18 cellular contexts compared by ENCODE assay signal in the genomic region with DNA sequence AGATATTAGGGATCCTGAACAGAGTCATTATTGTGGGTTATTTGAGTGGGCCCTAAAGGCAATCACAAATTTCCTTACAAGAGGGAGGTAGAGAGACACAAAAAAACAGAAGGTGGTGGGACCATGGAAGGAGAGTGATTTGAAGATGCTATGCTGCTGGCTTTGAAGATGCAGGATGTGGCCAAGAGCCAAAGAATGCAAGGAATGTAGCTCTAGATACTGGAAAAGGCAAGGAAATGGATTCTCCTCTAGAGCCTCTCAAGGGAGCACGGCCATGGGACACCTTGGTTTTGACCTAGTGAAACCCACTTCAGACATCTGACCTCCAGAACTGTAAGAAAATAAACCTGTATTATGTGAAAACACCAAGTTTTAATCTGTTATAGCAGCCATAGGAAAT.
A peak's percentile ranks its signal among the peaks of the same experiment; 100 is the strongest.
DNase-seq lines count a peak whose midpoint lies in the region; ATAC-seq and TF ChIP-seq lines count a peak whose summit lies in the region.
"Had no signal": no experiment of that assay in that cellular context is flagged by ENCODE, and none has a peak within 500 bp of the region (broad histone marks: within the 10 kb centered on the region; RNA-seq: fewer than 3 reads in every experiment).

No MANE protein-coding gene starts in this region.

- ATAC-seq in GM21360 (IDR thresholded peaks at IDR 0.05; ENCODE audit: unreplicated experiment) (no peak), GM21717 (IDR thresholded peaks at IDR 0.05; ENCODE audit: unreplicated experiment) (no peak), HG03521 (IDR thresholded peaks at IDR 0.05; ENCODE audit: unreplicated experiment) (no peak), HG02642 (IDR thresholded peaks at IDR 0.05; ENCODE audit: poor library complexity, unreplicated experiment) (no peak)
- ATAC-seq: activated CD8-positive, alpha-beta T cell treated with anti-CD3 and anti-CD28 coated beads for 36 hours; K562 had no signal

- no peaks in the 10 kb centered on the region for H3K36me3 ChIP-seq in iPS DF 6.9 (ENCODE audit: control insufficient read depth, insufficient read depth, low read length)
- H3K36me3 ChIP-seq: uterus had no signal

- no peaks in the 10 kb centered on the region for H3K4me1 ChIP-seq in iPS DF 6.9 (ENCODE audit: control insufficient read depth, insufficient read depth, low read length)
- H3K4me1 ChIP-seq: uterus had no signal

- no peaks in the 10 kb centered on the region for H3K9me3 ChIP-seq in iPS DF 6.9 (ENCODE audit: control insufficient read depth, insufficient read depth, low read length)
- H3K9me3 ChIP-seq: uterus had no signal

- no CpG with 5 or more reads among the region's 1 CpG for WGBS in iPS DF 6.9 (ENCODE audit: insufficient coverage, insufficient read length)

- TF ChIP-seq EP300 in Ishikawa (IDR thresholded peaks at IDR 0.05; ENCODE audit: borderline replicate concordance), result no peak

- peak; percentile 77 for DNase-seq in EH (ENCODE audit: low read depth)
- DNase-seq in astrocyte of the hippocampus (ENCODE audit: low read depth, low spot score), result peak; percentile 33
- peak; percentile 25 for DNase-seq in iPS DF 6.9 (ENCODE audit: low read depth, low spot score)
- DNase-seq: activated CD8-positive, alpha-beta T cell treated with anti-CD3 and anti-CD28 coated beads for 36 hours; caudate nucleus; CD8-positive, alpha-beta memory T cell; DND-41; effector memory CD4-positive, alpha-beta T cell; hypothalamus; NCI-H1092; NCI-H82; uterus had no signal

- H3K27me3 ChIP-seq in iPS DF 6.9 (ENCODE audit: control insufficient read depth, insufficient read depth, low read length), result no peaks in the 10 kb centered on the region
- H3K27me3 ChIP-seq: uterus had no signal

- H3K27ac ChIP-seq in iPS DF 6.9 (ENCODE audit: low read length), result no peak overlapping the region
- H3K27ac ChIP-seq: uterus had no signal

- no peak overlapping the region for H3K4me3 ChIP-seq in iPS DF 6.9 (ENCODE audit: low read length)
- H3K4me3 ChIP-seq: K562, uterus had no signal

- no peak for TF ChIP-seq RAD21 in Ishikawa (IDR thresholded peaks at IDR 0.05; ENCODE audit: low read depth)

TF ChIP-seq in Ishikawa, 13 proteins besides CTCF, POLR2A, EP300 and RAD21:
- TF ChIP-seq FOXM1 (IDR thresholded peaks at IDR 0.05; ENCODE audit: borderline replicate concordance, low read depth) (no peak), CEBPB (IDR thresholded peaks at IDR 0.05) (no peak), CREB1 (IDR thresholded peaks at IDR 0.05; ENCODE audit: low read depth) (no peak), TAF1 (IDR thresholded peaks at IDR 0.05; ENCODE audit: low read depth) (no peak), TEAD4 (IDR thresholded peaks at IDR 0.05) (peak; percentile 92), NFIC (IDR thresholded peaks at IDR 0.05) (peak; percentile 58), TCF12 (IDR thresholded peaks at IDR 0.05; ENCODE audit: low read depth) (no peak), ZBTB7A (IDR thresholded peaks at IDR 0.05; ENCODE audit: low read depth) (no peak)
- TF ChIP-seq, protein P1, sequence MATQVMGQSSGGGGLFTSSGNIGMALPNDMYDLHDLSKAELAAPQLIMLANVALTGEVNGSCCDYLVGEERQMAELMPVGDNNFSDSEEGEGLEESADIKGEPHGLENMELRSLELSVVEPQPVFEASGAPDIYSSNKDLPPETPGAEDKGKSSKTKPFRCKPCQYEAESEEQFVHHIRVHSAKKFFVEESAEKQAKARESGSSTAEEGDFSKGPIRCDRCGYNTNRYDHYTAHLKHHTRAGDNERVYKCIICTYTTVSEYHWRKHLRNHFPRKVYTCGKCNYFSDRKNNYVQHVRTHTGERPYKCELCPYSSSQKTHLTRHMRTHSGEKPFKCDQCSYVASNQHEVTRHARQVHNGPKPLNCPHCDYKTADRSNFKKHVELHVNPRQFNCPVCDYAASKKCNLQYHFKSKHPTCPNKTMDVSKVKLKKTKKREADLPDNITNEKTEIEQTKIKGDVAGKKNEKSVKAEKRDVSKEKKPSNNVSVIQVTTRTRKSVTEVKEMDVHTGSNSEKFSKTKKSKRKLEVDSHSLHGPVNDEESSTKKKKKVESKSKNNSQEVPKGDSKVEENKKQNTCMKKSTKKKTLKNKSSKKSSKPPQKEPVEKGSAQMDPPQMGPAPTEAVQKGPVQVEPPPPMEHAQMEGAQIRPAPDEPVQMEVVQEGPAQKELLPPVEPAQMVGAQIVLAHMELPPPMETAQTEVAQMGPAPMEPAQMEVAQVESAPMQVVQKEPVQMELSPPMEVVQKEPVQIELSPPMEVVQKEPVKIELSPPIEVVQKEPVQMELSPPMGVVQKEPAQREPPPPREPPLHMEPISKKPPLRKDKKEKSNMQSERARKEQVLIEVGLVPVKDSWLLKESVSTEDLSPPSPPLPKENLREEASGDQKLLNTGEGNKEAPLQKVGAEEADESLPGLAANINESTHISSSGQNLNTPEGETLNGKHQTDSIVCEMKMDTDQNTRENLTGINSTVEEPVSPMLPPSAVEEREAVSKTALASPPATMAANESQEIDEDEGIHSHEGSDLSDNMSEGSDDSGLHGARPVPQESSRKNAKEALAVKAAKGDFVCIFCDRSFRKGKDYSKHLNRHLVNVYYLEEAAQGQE (IDR thresholded peaks at IDR 0.05; ENCODE audit: low read depth), result no peak

Comparison
In these comparisons a context has a peak if more than half of its experiments do, and no peak if none do; other contexts are left out.
1. DNase-seq: peak in every context shown above with its lines; median percentile 77 in EH; 33 in astrocyte of the hippocampus; 25 in iPS DF 6.9.